Comparison of ENCODE assay signal across 21 cellular contexts in the genomic region with DNA sequence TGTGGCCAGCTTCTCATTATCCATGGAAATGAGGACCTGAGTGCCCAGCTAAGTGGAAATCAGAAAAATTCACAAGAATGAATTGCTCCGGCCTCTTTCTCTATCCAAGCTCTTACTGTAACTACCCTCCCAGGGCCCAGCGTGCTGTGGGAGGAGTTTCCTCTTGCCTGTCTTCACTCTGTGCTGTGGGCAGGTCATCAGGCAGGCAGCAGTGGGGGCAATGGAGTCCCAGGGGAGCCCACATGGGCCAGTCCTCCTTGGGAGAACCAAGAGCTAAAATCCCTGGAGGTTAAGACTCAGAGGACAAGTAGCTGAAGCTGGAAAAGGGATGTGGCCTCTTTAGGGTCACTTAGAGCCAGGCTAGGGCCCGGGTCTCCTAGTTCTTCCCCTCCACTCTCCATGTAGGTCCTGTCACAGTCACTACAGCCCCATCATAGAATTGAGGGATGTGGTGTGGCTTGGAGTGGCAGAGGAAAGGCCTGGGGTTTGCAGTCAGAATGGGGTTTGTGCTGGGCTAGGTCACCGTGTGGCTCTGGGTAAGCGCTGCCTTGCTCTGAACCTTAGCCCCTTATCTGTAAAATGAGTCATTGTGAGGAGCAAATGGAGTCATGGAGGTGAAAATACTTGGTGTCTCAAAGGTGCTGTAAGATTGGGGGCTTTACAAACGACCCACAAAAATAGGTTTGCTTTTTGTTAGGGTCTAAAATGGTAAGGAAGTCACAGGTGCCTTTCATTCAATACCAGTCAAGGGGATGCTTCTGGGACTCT. TPM values are rescaled to one million over a fixed set of nuclear protein-coding genes. Genes with fewer than 3 reads are reported as not detected.
"Had no signal": no experiment of that assay in that cellular context is flagged by ENCODE, and none has a peak within 500 bp of the region (broad histone marks: within the 10 kb centered on the region; RNA-seq: fewer than 3 reads in every experiment).

No MANE protein-coding gene starts in this region.

- H3K27ac ChIP-seq: epithelial cell of prostate, gastrocnemius medialis, prostate gland, right atrium auricular region, skin epidermis, thyroid gland had no signal

- H3K4me1 ChIP-seq: prostate gland had no signal

- ATAC-seq: esophagus mucosa; gastrocnemius medialis; left lobe of liver; mucosa of descending colon; natural killer cell treated with Interleukin-12 subunit alpha and Interleukin-12 subunit beta and Interleukin-15 and Interleukin-18, amount 100 ng/mL, for 72 hours; stimulated activated naive CD8-positive, alpha-beta T cell treated with anti-CD3 and anti-CD28 coated beads, Interleukin-15, amount 100 ng/mL, for 72 hours had no signal

- H3K9me3 ChIP-seq: gastrocnemius medialis, mucosa of descending colon, prostate gland, right atrium auricular region, thyroid gland had no signal

- H3K36me3 ChIP-seq: gastrocnemius medialis, prostate gland, right atrium auricular region, thyroid gland had no signal

- FAIRE-seq: kidney had no signal

- H3K4me3 ChIP-seq: coronary artery, gastrocnemius medialis, lung, mucosa of descending colon, prostate gland, right atrium auricular region, skin epidermis, thyroid gland had no signal

- DNase-seq: foreskin fibroblast; gastrocnemius medialis; kidney; mucosa of descending colon; naive B cell; stimulated activated CD4-positive, alpha-beta T cell treated with anti-CD3 and anti-CD28 coated beads, Interleukin-15, amount 100 ng/mL, for 24 hours; stimulated activated CD4-positive, alpha-beta T cell treated with anti-CD3 and anti-CD28 coated beads, Interleukin-2, amount 100 ng/mL, for 48 hours; stimulated activated CD8-positive, alpha-beta memory T cell treated with anti-CD3 and anti-CD28 coated beads, Interleukin-4, amount 100 ng/mL, for 48 hours; stimulated activated naive CD4-positive, alpha-beta T cell; stimulated activated naive CD8-positive, alpha-beta T cell treated with anti-CD3 and anti-CD28 coated beads, Interleukin-15, amount 100 ng/mL, for 72 hours; thyroid gland had no signal

- H3K27me3 ChIP-seq: right atrium auricular region, thyroid gland had no signal

RNA-seq across cellular contexts. Expression of a gene that starts 3.7 kb away (rescaled TPM):
- total RNA-seq: glomerular endothelial cell had no signal
